Comparison of ENCODE assay signal across 5 cellular contexts in the genomic region with DNA sequence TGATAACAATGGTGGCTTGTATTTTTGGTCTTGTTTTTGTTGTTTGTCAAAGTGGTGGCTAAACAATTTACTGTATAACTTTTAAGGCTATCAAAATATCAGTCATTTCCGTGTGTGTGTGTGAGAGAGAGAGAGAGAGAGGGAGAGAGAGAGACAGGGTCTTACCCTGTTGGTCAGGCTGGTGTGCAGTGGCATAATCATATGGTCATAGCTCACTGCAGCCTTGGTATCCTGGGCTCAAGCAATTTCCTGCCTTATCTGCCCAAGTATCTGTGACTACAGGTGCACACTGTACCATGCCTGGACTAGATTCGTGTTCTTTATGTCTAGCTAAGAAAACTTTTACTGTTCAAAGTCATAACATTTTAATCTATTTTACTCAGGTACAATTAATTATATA.
DNase-seq lines count a peak whose midpoint lies in the region; ATAC-seq, FAIRE-seq and TF ChIP-seq lines count a peak whose summit lies in the region.
"Not testable (repeated sequence)": the region's sequence is repeated elsewhere in the genome, so short reads cannot be mapped to it uniquely, and the experiment has no call there.

No MANE protein-coding gene starts in this region.

- not testable (repeated sequence) for H3K4me3 ChIP-seq in pancreas

- TF ChIP-seq POLR2A in GM12891 (IDR thresholded peaks at IDR 0.05; ENCODE audit: low read depth, low read length), result not testable (repeated sequence)

- not testable (repeated sequence) for H3K4me1 ChIP-seq in pancreas

- not testable (repeated sequence) for H3K27me3 ChIP-seq in pancreas

- not testable (repeated sequence) for H3K9me3 ChIP-seq in pancreas

- TF ChIP-seq CTCF in pancreas (IDR thresholded peaks at IDR 0.05), result not testable (repeated sequence)

- not testable (repeated sequence) for ATAC-seq in pancreas

- not testable (repeated sequence) for H3K36me3 ChIP-seq in pancreas

- not testable (repeated sequence) for DNase-seq in GM12891 (ENCODE audit: insufficient read length, low spot score); pancreas
- DNase-seq in NCI-H748 (lab: John Stamatoyannopoulos, UW; ENCODE audit: unreplicated experiment) (peak; percentile 42), kidney tubule cell (ENCODE audit: low spot score) (peak; percentile 77), renal cortical epithelial cell (ENCODE audit: low read depth) (peak; percentile 29)

- FAIRE-seq in GM12891 (lab: Jason Lieb, UNC) (peak; percentile 66), pancreas (lab: Jason Lieb, UNC) (peak; percentile 61)

- intact Hi-C loops in pancreas (cut with DNase I), result not testable (repeated sequence)

- H3K27ac ChIP-seq in pancreas, result not testable (repeated sequence)

- WGBS in pancreas, 2 donors, result 16 to 28% methylated on average over 2 of the region's 2 CpGs
